Comparison of ENCODE assay signal across 19 cellular contexts in the genomic region with DNA sequence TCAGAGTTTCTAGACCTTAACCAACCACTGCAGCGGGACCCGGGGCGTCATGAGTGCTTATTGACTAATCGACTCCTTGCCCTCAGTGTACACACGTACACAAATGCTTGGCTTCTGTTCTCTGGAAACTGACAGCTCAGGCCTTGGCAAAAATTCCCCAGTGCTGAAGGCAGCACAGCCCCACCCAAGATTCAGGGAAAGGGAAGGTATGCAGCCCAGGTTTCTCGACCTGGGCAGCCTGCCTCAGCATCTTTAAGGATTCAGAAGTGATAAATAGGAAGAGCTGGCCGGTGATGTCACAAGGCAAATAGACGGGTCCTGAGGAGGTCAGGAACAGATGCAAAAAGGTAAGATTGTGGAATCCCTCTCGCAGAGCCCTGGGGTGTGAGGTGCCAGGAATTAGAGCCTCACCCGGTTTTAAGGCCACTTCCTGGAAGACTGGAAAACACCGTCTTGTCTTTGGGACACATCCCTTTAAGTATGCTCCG. TPM values are rescaled to one million over a fixed set of nuclear protein-coding genes. Genes with fewer than 3 reads are reported as not detected.
DNase-seq lines count a peak whose midpoint lies in the region; ATAC-seq and TF ChIP-seq lines count a peak whose summit lies in the region.
"Had no signal": no experiment of that assay in that cellular context is flagged by ENCODE, and none has a peak within 500 bp of the region (broad histone marks: within the 10 kb centered on the region; RNA-seq: fewer than 3 reads in every experiment).

No MANE protein-coding gene starts in this region.

- H3K9ac ChIP-seq in PC-3 (ENCODE audit: low read length) = peak overlapping the region; percentile 48

- peaks cover 0 to 1% of the 10 kb centered on the region in 2 donors for H3K9me3 Mint-ChIP-seq in stimulated activated naive B cell treated with anti-CD40 and anti-IgM and Interleukin-4, amounts not matched to agents 10 μg/mL and 1 μg/mL and 100 μg/mL, for 72 hours
- H3K9me3 Mint-ChIP-seq: activated CD4-positive, alpha-beta T cell treated with anti-CD3 and anti-CD28 coated beads, Interleukin-2, amount 10 ng/mL, durations not matched to agents 7 days and 5 days; CD8-positive, alpha-beta T cell; H9 had no signal

- no TSS peak for BruUV-seq in PC-3 (replicated peaks; lab: Mats Ljungman, UMichigan)

- H3K4me3 Mint-ChIP-seq in stimulated activated naive B cell treated with anti-CD40 and anti-IgM and Interleukin-4, amounts not matched to agents 10 μg/mL and 1 μg/mL and 100 μg/mL, for 72 hours = no peak overlapping the region
- H3K4me3 Mint-ChIP-seq: activated CD4-positive, alpha-beta T cell treated with anti-CD3 and anti-CD28 coated beads, Interleukin-2, amount 10 ng/mL, durations not matched to agents 7 days and 5 days; activated naive CD8-positive, alpha-beta T cell; CD8-positive, alpha-beta T cell; H9 had no signal

- H3K27ac Mint-ChIP-seq in stimulated activated naive B cell treated with anti-CD40 and anti-IgM and Interleukin-4, amounts not matched to agents 10 μg/mL and 1 μg/mL and 100 μg/mL, for 72 hours = no peak overlapping the region
- H3K27ac Mint-ChIP-seq: activated CD4-positive, alpha-beta T cell treated with anti-CD3 and anti-CD28 coated beads, Interleukin-2, amount 10 ng/mL, durations not matched to agents 7 days and 5 days; activated naive CD8-positive, alpha-beta T cell; CD8-positive, alpha-beta T cell; H9 had no signal

- H3K4me1 ChIP-seq in PC-3 (ENCODE audit: insufficient read depth, low read length) = peaks cover 25% of the 10 kb centered on the region

- H3F3A ChIP-seq in PC-3 (ENCODE audit: low read length, unreplicated experiment) = no peaks in the 10 kb centered on the region

- peaks cover 21 to 35% of the 10 kb centered on the region in 2 donors for H3K27me3 Mint-ChIP-seq in stimulated activated naive B cell treated with anti-CD40 and anti-IgM and Interleukin-4, amounts not matched to agents 10 μg/mL and 1 μg/mL and 100 μg/mL, for 72 hours

- no peaks in the 10 kb centered on the region for H3K9me2 ChIP-seq in PC-3 (replicated peaks; ENCODE audit: low read length)

- H3K4me3 ChIP-seq in PC-3 (ENCODE audit: low read length) (peak overlapping the region; percentile 13; the same call in 1 of the 2 replicates), fibroblast of pulmonary artery (replicated peaks; ENCODE audit: low read depth, low read length) (no peak overlapping the region)
- H3K4me3 ChIP-seq: thyroid gland had no signal

- DNase-seq in A172 (ENCODE audit: low spot score) = peak; percentile 56
- DNase-seq in PC-3 = peak; percentile 93
- DNase-seq in fibroblast of pulmonary artery (ENCODE audit: low read depth) = peak; percentile 31
- DNase-seq in omental fat pad (ENCODE audit: low spot score) = no peak
- no peak for DNase-seq in left ventricle myocardium superior
- no peak for DNase-seq in hippocampal formation (lab: John Stamatoyannopoulos, UW)
- no peak for DNase-seq in stimulated activated naive B cell treated with anti-CD40 and anti-IgM and Interleukin-4, amounts not matched to agents 10 μg/mL and 1 μg/mL and 100 μg/mL, for 72 hours
- DNase-seq: 8988T; activated CD4-positive, alpha-beta T cell treated with anti-CD3 and anti-CD28 coated beads, Interleukin-2, amount 10 ng/mL, durations not matched to agents 7 days and 5 days; CD8-positive, alpha-beta T cell; central memory CD4-positive, alpha-beta T cell; effector memory CD4-positive, alpha-beta T cell; H9; MM.1S; NCI-H2081; NCI-H524; thyroid gland had no signal

- H3K36me3 Mint-ChIP-seq in stimulated activated naive B cell treated with anti-CD40 and anti-IgM and Interleukin-4, amounts not matched to agents 10 μg/mL and 1 μg/mL and 100 μg/mL, for 72 hours = no peaks in the 10 kb centered on the region
- H3K36me3 Mint-ChIP-seq: activated naive CD8-positive, alpha-beta T cell; CD8-positive, alpha-beta T cell had no signal

- no peaks in the 10 kb centered on the region for H4K20me1 ChIP-seq in PC-3 (ENCODE audit: low read length)

- CTCF ChIA-PET in PC-3 (lab: Charles Lee) = interaction anchor here (0.6 to 1.6 kb wide), 2 partner anchors 46 to 186 kb away, joined by 3 to 9 read pairs; no protein-coding TSS in a partner anchor

- H3K4me1 Mint-ChIP-seq in stimulated activated naive B cell treated with anti-CD40 and anti-IgM and Interleukin-4, amounts not matched to agents 10 μg/mL and 1 μg/mL and 100 μg/mL, for 72 hours = no peaks in the 10 kb centered on the region

- H3K9me3 ChIP-seq in PC-3 (ENCODE audit: low read length) = no peaks in the 10 kb centered on the region
- H3K9me3 ChIP-seq: thyroid gland had no signal

- TF ChIP-seq CTCF in PC-3 (conservative IDR thresholded peaks at IDR 0.05; ENCODE audit: low read depth, low read length) (no peak), fibroblast of pulmonary artery (IDR thresholded peaks at IDR 0.05; ENCODE audit: low read length, missing control alignments) (no peak), omental fat pad (IDR thresholded peaks at IDR 0.05) (no peak)

- intact Hi-C loops in PC-3 (cut with micrococcal nuclease) (loop anchor here (2.0 kb wide), 1 partner anchor 23 kb away; no protein-coding TSS in a partner anchor), left ventricle myocardium superior (cut with micrococcal nuclease) (no loop called here)

- H3K4me2 ChIP-seq in PC-3 (ENCODE audit: low read length) = peak overlapping the region; percentile 57

- ATAC-seq in PC-3 (peak; percentile 80), omental fat pad (ENCODE audit: low FRiP score) (peak; percentile 94), GM18502 (IDR thresholded peaks at IDR 0.05; ENCODE audit: poor library complexity, unreplicated experiment) (no peak), left ventricle myocardium superior (no peak)
- ATAC-seq in stimulated activated naive B cell treated with anti-CD40 and anti-IgM and Interleukin-4, amounts not matched to agents 10 μg/mL and 1 μg/mL and 100 μg/mL, for 72 hours (replicated peaks) = no peak
- ATAC-seq: CD8-positive, alpha-beta T cell had no signal

- peak overlapping the region; percentile 23; the same call in 1 of the 2 replicates for H2AFZ ChIP-seq in PC-3 (ENCODE audit: low read length)

- no peaks in the 10 kb centered on the region for H3K27me3 ChIP-seq in PC-3 (ENCODE audit: low read length)
- H3K27me3 ChIP-seq: thyroid gland had no signal

- POLR2A ChIA-PET in PC-3 (lab: Charles Lee; ENCODE audit: unreplicated experiment) = interaction anchor here (0.6 kb wide), 2 partner anchors 9 to 38 kb away, joined by 4 to 5 read pairs; partner anchors contain the start of gene CDH3

- H3K79me2 ChIP-seq in PC-3 (ENCODE audit: low read length) = no peaks in the 10 kb centered on the region

- H3K27ac ChIP-seq in PC-3 (ENCODE audit: low read length) = peak overlapping the region; percentile 87
- H3K27ac ChIP-seq: thyroid gland had no signal

- H3K36me3 ChIP-seq in PC-3 (ENCODE audit: low read depth, low read length) = no peaks in the 10 kb centered on the region
- H3K36me3 ChIP-seq: thyroid gland had no signal

RNA-seq across cellular contexts. Expression of gene CDH3, which starts 9.0 kb away (rescaled TPM):
- 0.07 and 0.34 TPM in 2 replicates for total RNA-seq in A172 (2014; rRNA removed; shearing (Covaris generic))
- total RNA-seq in PC-3 (2014; rRNA removed) = 102 and 109 TPM in 2 replicates
- 10 to 100 TPM in 2 of 4 donors, 1 to 10 TPM in 1, not detected in 1; 8.3 to 22.4 (median 11.5) TPM for total RNA-seq in omental fat pad
- total RNA-seq in left ventricle myocardium superior = 0.99 TPM

Comparison
In these comparisons a context has a peak if more than half of its experiments do, and no peak if none do; other contexts are left out.
1. DNase-seq: peak in A172 (single experiment), PC-3 (single experiment) and fibroblast of pulmonary artery (single experiment); none in omental fat pad (single experiment), left ventricle myocardium superior (single experiment), hippocampal formation (0 of 2) and stimulated activated naive B cell treated with anti-CD40 and anti-IgM and Interleukin-4, amounts not matched to agents 10 μg/mL and 1 μg/mL and 100 μg/mL, for 72 hours (single experiment).
2. ATAC-seq: peak in PC-3 (single experiment) and omental fat pad (single experiment); none in GM18502 (single experiment), left ventricle myocardium superior (single experiment) and stimulated activated naive B cell treated with anti-CD40 and anti-IgM and Interleukin-4, amounts not matched to agents 10 μg/mL and 1 μg/mL and 100 μg/mL, for 72 hours (0 of 2).